Comparison of ENCODE assay signal across 8 cellular contexts in genomic region chr7:27161214-27161720, GRCh38. TPM values are rescaled to one million over a fixed set of nuclear protein-coding genes. Genes with fewer than 3 reads are reported as not detected.
DNase-seq lines count a peak whose midpoint lies in the region; ATAC-seq and TF ChIP-seq lines count a peak whose summit lies in the region.

No MANE protein-coding gene starts in this region.

- TF ChIP-seq EP300 in suprapubic skin (IDR thresholded peaks at IDR 0.05): no peak

- H3K27me3 Mint-ChIP-seq in activated CD4-positive, alpha-beta memory T cell treated with anti-CD3 and anti-CD28 coated beads for 36 hours: peaks cover 79% of the 10 kb centered on the region
- peaks cover 54 to 76% (median 63%) of the 10 kb centered on the region in 3 donors for H3K27me3 Mint-ChIP-seq in immature natural killer cell (ENCODE audit: low read depth in 3 of 3)

- H3K27ac ChIP-seq in suprapubic skin: peak overlapping the region; percentile 97

- peak; percentile 82 for DNase-seq in Right ventricle myocardium inferior (ENCODE audit: missing footprints)
- no peak for DNase-seq in cardiac septum (ENCODE audit: low spot score)
- DNase-seq in activated CD4-positive, alpha-beta memory T cell treated with anti-CD3 and anti-CD28 coated beads for 36 hours: no peak
- no peak for DNase-seq in immature natural killer cell
- DNase-seq in suprapubic skin (ENCODE audit: low spot score in 2 of 2): peak in 1 of 2 donors; percentile 73
- no peak for DNase-seq in NCI-H774 (lab: John Stamatoyannopoulos, UW)
- no peak for DNase-seq in DMS153 (lab: John Stamatoyannopoulos, UW)

- peaks cover 2% of the 10 kb centered on the region for H3K36me3 Mint-ChIP-seq in activated CD4-positive, alpha-beta memory T cell treated with anti-CD3 and anti-CD28 coated beads for 36 hours
- no peaks in the 10 kb centered on the region for H3K36me3 Mint-ChIP-seq in immature natural killer cell

- no peaks in the 10 kb centered on the region for H3K9me3 Mint-ChIP-seq in activated CD4-positive, alpha-beta memory T cell treated with anti-CD3 and anti-CD28 coated beads for 36 hours
- peaks cover 0 to 3% (median 0%) of the 10 kb centered on the region in 6 donors for H3K9me3 Mint-ChIP-seq in immature natural killer cell

- POLR2A ChIA-PET in activated CD4-positive, alpha-beta memory T cell treated with anti-CD3 and anti-CD28 coated beads for 36 hours (lab: Charles Lee): no interaction called here

- TF ChIP-seq CTCF in suprapubic skin (IDR thresholded peaks at IDR 0.05): no peak

- peak; percentile 17 for ATAC-seq in Right ventricle myocardium inferior
- ATAC-seq in esophagus mucosa: no peak

- H3K4me3 Mint-ChIP-seq in activated CD4-positive, alpha-beta memory T cell treated with anti-CD3 and anti-CD28 coated beads for 36 hours: peak overlapping the region; percentile 61
- peak overlapping the region; percentile 74 to 88 (median 81) for H3K4me3 Mint-ChIP-seq in immature natural killer cell

- H3K4me1 Mint-ChIP-seq in activated CD4-positive, alpha-beta memory T cell treated with anti-CD3 and anti-CD28 coated beads for 36 hours (ENCODE audit: low read depth): peaks cover 27% of the 10 kb centered on the region
- peaks cover 30 to 58% of the 10 kb centered on the region in 2 donors for H3K4me1 Mint-ChIP-seq in immature natural killer cell

- H3K27me3 ChIP-seq in suprapubic skin: peaks cover 3% of the 10 kb centered on the region

- no peak overlapping the region for H3K27ac Mint-ChIP-seq in activated CD4-positive, alpha-beta memory T cell treated with anti-CD3 and anti-CD28 coated beads for 36 hours
- H3K27ac Mint-ChIP-seq in immature natural killer cell: no peak overlapping the region

- intact Hi-C loops in Right ventricle myocardium inferior (cut with DNase I): loop anchor here (2.0 to 10.0 kb wide), 3 partner anchors 478 to 1276 kb away; no protein-coding TSS in a partner anchor
- intact Hi-C loops in cardiac septum (cut with DNase I): loop anchor here (2.0 to 10.0 kb wide), 3 partner anchors 474 to 1296 kb away; no protein-coding TSS in a partner anchor
- intact Hi-C loops in activated CD4-positive, alpha-beta memory T cell treated with anti-CD3 and anti-CD28 coated beads for 36 hours (cut with micrococcal nuclease): loop anchor here (1.0 to 5.0 kb wide), 7 partner anchors 64 to 1299 kb away; partner anchors contain the start of gene HOXA1

- CTCF ChIA-PET in activated CD4-positive, alpha-beta memory T cell treated with anti-CD3 and anti-CD28 coated beads for 36 hours (lab: Charles Lee): interaction anchor here (0.6 to 6.5 kb wide), 40 partner anchors 9 to 1269 kb away, joined by 3 to 72 read pairs (median 4); partner anchors contain the start of genes EVX1, HOXA1, HOXA11 and HOXA3

- peak overlapping the region; percentile 84 for H3K4me3 ChIP-seq in suprapubic skin

- TF ChIP-seq POLR2A in suprapubic skin (IDR thresholded peaks at IDR 0.05): no peak

- H3K36me3 ChIP-seq in suprapubic skin: no peaks in the 10 kb centered on the region

- 5% methylated on average over 24 of the region's 27 CpGs for WGBS in suprapubic skin

- H3K9me3 ChIP-seq in suprapubic skin: no peaks in the 10 kb centered on the region

- H3K4me1 ChIP-seq in suprapubic skin: peaks cover 71% of the 10 kb centered on the region

RNA-seq across cellular contexts. Expression of gene HOXA9, which starts 4.1 kb away (rescaled TPM):
- not detected for total RNA-seq in Right ventricle myocardium inferior
- total RNA-seq in cardiac septum: not detected
- under 1 TPM in 1 of 2 experiments, not detected in 1; 0.19 TPM for total RNA-seq in activated CD4-positive, alpha-beta memory T cell treated with anti-CD3 and anti-CD28 coated beads for 36 hours
- 1 to 10 TPM; 1.6 to 3.1 (median 1.8) TPM for polyA plus RNA-seq in immature natural killer cell
- 10 to 100 TPM; 26.7 to 64.8 (median 48.7) TPM for total RNA-seq in suprapubic skin
- 1.7 TPM for total RNA-seq in esophagus mucosa

RNA-seq across cellular contexts. Expression of gene HOXA7, which starts 4.8 kb away (rescaled TPM):
- total RNA-seq in Right ventricle myocardium inferior (not detected), cardiac septum (not detected), suprapubic skin (10 to 100 TPM; 14.8 to 23.6 (median 17.5) TPM), esophagus mucosa (5.2 TPM)
- total RNA-seq in activated CD4-positive, alpha-beta memory T cell treated with anti-CD3 and anti-CD28 coated beads for 36 hours: not detected
- 1 to 10 TPM in 2 of 3 donors, not detected in 1; 1.0 to 4.2 TPM for polyA plus RNA-seq in immature natural killer cell

RNA-seq across cellular contexts. Expression of gene HOXA3, which starts 8.9 kb away (rescaled TPM):
- not detected for total RNA-seq in Right ventricle myocardium inferior
- 0.40 TPM for total RNA-seq in cardiac septum
- total RNA-seq in activated CD4-positive, alpha-beta memory T cell treated with anti-CD3 and anti-CD28 coated beads for 36 hours: not detected
- under 1 TPM in 1 of 3 donors, not detected in 2; 0.13 TPM for polyA plus RNA-seq in immature natural killer cell
- 10 to 100 TPM in 1 of 4 donors, 1 to 10 TPM in 3; 5.5 to 19.9 (median 6.2) TPM for total RNA-seq in suprapubic skin
- 5.4 TPM for total RNA-seq in esophagus mucosa

RNA-seq across cellular contexts. Expression of gene HOXA10, which starts 12.9 kb away (rescaled TPM):
- not detected for total RNA-seq in Right ventricle myocardium inferior
- not detected for total RNA-seq in cardiac septum
- not detected for total RNA-seq in activated CD4-positive, alpha-beta memory T cell treated with anti-CD3 and anti-CD28 coated beads for 36 hours
- 10 to 100 TPM in 1 of 3 donors, 1 to 10 TPM in 2; 4.2 to 17.3 (median 6.2) TPM for polyA plus RNA-seq in immature natural killer cell
- total RNA-seq in suprapubic skin: 1 to 10 TPM; 4.7 to 8.9 (median 6.0) TPM
- 1.1 TPM for total RNA-seq in esophagus mucosa

RNA-seq across cellular contexts. Expression of gene HOXA6, which starts 13.7 kb away (rescaled TPM):
- total RNA-seq in Right ventricle myocardium inferior (not detected), cardiac septum (not detected), suprapubic skin (1 to 10 TPM; 4.0 to 9.3 (median 6.4) TPM), esophagus mucosa (1.7 TPM)
- total RNA-seq in activated CD4-positive, alpha-beta memory T cell treated with anti-CD3 and anti-CD28 coated beads for 36 hours: not detected
- polyA plus RNA-seq in immature natural killer cell: 1 to 10 TPM in 1 of 3 donors, under 1 TPM in 1, not detected in 1; 0.52 to 3.8 TPM

Comparison
In these comparisons a context has a peak if more than half of its experiments do, and no peak if none do; other contexts are left out.
1. RNA of gene HOXA9, which starts 4.1 kb away (total RNA-seq): 26.7 to 64.8 TPM in suprapubic skin; 1.7 TPM in esophagus mucosa (single experiment), 0.19 TPM in activated CD4-positive, alpha-beta memory T cell treated with anti-CD3 and anti-CD28 coated beads for 36 hours, not detected in cardiac septum (single experiment) and not detected in Right ventricle myocardium inferior (single experiment); every median in the first group is over 10 times any median in the second.